ENCODE assay signal across 9 cellular contexts in the genomic region with DNA sequence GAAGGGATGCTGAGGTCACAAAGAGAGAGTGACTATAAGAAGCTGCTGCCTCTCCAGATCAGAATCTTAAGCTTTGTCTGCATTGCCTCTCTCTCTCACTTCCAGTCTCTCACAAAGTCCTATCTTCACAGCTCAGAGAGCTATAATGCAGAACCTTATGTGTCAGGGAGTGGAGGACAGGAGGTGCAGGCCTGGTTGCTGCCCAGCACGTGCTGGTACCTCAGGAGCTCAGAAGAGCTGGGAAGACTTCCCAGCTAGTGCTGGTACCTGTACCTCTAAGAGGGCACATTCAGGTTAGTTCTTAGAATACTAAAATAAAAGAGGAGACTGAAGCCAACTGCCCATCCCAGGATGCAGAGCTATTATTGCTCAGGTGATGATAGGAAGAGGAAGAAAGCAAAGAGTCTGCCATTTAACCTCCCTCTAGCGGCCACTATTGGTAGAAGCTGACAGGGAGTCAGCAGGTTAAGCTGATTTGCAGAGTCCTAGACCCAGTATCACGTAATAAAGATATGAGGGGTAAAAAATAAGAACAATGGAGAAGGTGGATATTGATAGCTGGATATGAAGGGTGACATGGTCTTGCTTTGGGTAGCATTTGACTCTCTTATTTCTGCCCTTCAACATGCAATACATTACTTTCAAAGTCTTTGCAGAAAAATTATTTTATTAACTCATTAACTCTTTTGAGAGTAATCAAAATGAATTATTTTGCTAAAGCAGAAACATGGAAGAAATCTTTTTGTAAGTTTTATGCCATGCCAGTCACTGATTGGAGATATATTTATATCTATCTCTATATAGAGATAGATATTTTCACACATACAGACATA.
DNase-seq lines count a peak whose midpoint lies in the region; TF ChIP-seq lines count a peak whose summit lies in the region.
"Had no signal": no experiment of that assay in that cellular context is flagged by ENCODE, and none has a peak within 500 bp of the region (broad histone marks: within the 10 kb centered on the region; RNA-seq: fewer than 3 reads in every experiment).

No MANE protein-coding gene starts in this region.

- H3K4me1 Mint-ChIP-seq in HFFc6 (ENCODE audit: low read depth): peaks cover 44% of the 10 kb centered on the region
- H3K4me1 Mint-ChIP-seq in mesothelial cell of epicardium: peaks cover 24% of the 10 kb centered on the region

- no peak for TF ChIP-seq EP300 in tibial nerve (IDR thresholded peaks at IDR 0.05)

- H3K4me3 Mint-ChIP-seq in HFFc6 (no peak overlapping the region), mesothelial cell of epicardium (no peak overlapping the region)

- H3K4me3 ChIP-seq in WI38 (ENCODE audit: low read depth, low read length) (no peak overlapping the region), tibial nerve (no peak overlapping the region)
- H3K4me3 ChIP-seq: skin epidermis had no signal

- H3K27ac ChIP-seq in tibial nerve: no peak overlapping the region

- no peaks in the 10 kb centered on the region for H3K36me3 ChIP-seq in tibial nerve

- H3K27ac Mint-ChIP-seq in HFFc6 (no peak overlapping the region), mesothelial cell of epicardium (peak overlapping the region; percentile 30)

- H3K36me3 Mint-ChIP-seq in HFFc6 (ENCODE audit: low read depth) (no peaks in the 10 kb centered on the region), mesothelial cell of epicardium (no peaks in the 10 kb centered on the region)

- peak; percentile 62 for DNase-seq in SIG-M5 treated with dmso at 0.1 percent for 504 hours (lab: John Stamatoyannopoulos, UW; ENCODE audit: unreplicated experiment)
- no peak for DNase-seq in SIG-M5 (lab: John Stamatoyannopoulos, UW)
- peak; percentile 22 for DNase-seq in HFFc6
- DNase-seq in NCI-H146 (lab: John Stamatoyannopoulos, UW): peak; percentile 52
- DNase-seq in central memory CD4-positive, alpha-beta T cell: peak; percentile 48
- no peak for DNase-seq in mesothelial cell of epicardium (ENCODE audit: low spot score in 2 of 2, unreplicated experiment in 2 of 2)
- DNase-seq in tibial nerve (ENCODE audit: low spot score in 2 of 2): peak in 1 of 2 donors; percentile 41

- TF ChIP-seq POLR2A in tibial nerve (IDR thresholded peaks at IDR 0.05): no peak

- no peaks in the 10 kb centered on the region for H3K27me3 ChIP-seq in tibial nerve

- TF ChIP-seq CTCF in HFFc6 (IDR thresholded peaks at IDR 0.05) (peak; percentile 88), WI38 (IDR thresholded peaks at IDR 0.05; ENCODE audit: low read depth, low read length) (peak; percentile 90), mesothelial cell of epicardium (IDR thresholded peaks at IDR 0.05; ENCODE audit: unreplicated experiment) (peak; percentile 70), tibial nerve (IDR thresholded peaks at IDR 0.05) (peak in 3 of 5 experiments; percentile 32 to 50 (median 40))

- WGBS in tibial nerve, 2 donors: 61 to 62% methylated on average over 3 of the region's 3 CpGs

- no peaks in the 10 kb centered on the region for H3K9me3 Mint-ChIP-seq in HFFc6
- peaks cover 4% of the 10 kb centered on the region for H3K9me3 Mint-ChIP-seq in mesothelial cell of epicardium

- no peaks in the 10 kb centered on the region for H3K4me1 ChIP-seq in tibial nerve

- no peaks in the 10 kb centered on the region for H3K9me3 ChIP-seq in tibial nerve

- H3K27me3 Mint-ChIP-seq in HFFc6 (ENCODE audit: insufficient read depth) (no peaks in the 10 kb centered on the region), mesothelial cell of epicardium (ENCODE audit: low read depth) (no peaks in the 10 kb centered on the region)

Comparison
In these comparisons a context has a peak if more than half of its experiments do, and no peak if none do; other contexts are left out.
1. DNase-seq: peak in SIG-M5 treated with dmso at 0.1 percent for 504 hours (single experiment), HFFc6 (single experiment), NCI-H146 (single experiment) and central memory CD4-positive, alpha-beta T cell (single experiment); none in SIG-M5 (single experiment) and mesothelial cell of epicardium (0 of 2).
2. CTCF ChIP-seq: peak in every context shown above with its lines; median percentile 90 in WI38; 88 in HFFc6; 70 in mesothelial cell of epicardium; 40 in tibial nerve.